In genomic region chr20:63216041-63216848, GRCh38 we compare ENCODE assay signal across 8 cellular contexts. TPM values are rescaled to one million over a fixed set of nuclear protein-coding genes. Genes with fewer than 3 reads are reported as not detected.
A peak's percentile ranks its signal among the peaks of the same experiment; 100 is the strongest.
DNase-seq lines count a peak whose midpoint lies in the region; ATAC-seq and TF ChIP-seq lines count a peak whose summit lies in the region.

Gene YTHDF1 (minus strand): TSS chr20:63216131. CDS start chr20:63215892, 239 bp downstream.

- H2AFZ ChIP-seq in H9 (ENCODE audit: low read length), result no peak within 1 kb of the TSS

- H3K9ac ChIP-seq in H9 (ENCODE audit: extremely low read depth, insufficient read length, low read length), result peak within 1 kb of the TSS; percentile 55

- WGBS in H9 (ENCODE audit: extremely low coverage, insufficient read length, low lambda C conversion rate), result no CpG with 5 or more reads among the region's 96 CpGs

- H3K27me3 Mint-ChIP-seq in H9 (ENCODE audit: low read depth), result peaks cover 23% of the 10 kb centered on the region
- peaks cover 12% of the 10 kb centered on the region for H3K27me3 Mint-ChIP-seq in nephron (ENCODE audit: low read depth)

- H3K27me3 ChIP-seq in H9 (ENCODE audit: insufficient read depth, low read length), result no peaks in the 10 kb centered on the region

- H2AK5ac ChIP-seq in H9 (ENCODE audit: insufficient read length, low read length), result no peak within 1 kb of the TSS

- H3K36me3 Mint-ChIP-seq in H9 (ENCODE audit: insufficient read depth in 1 of 3, low read depth in 3 of 3), result peaks cover 33 to 41% (median 39%) of the 10 kb centered on the region in 3 experiments; a peak in 6 of 7 replicates
- peaks cover 35% of the 10 kb centered on the region for H3K36me3 Mint-ChIP-seq in nephron (ENCODE audit: low read depth)

- no peak within 1 kb of the TSS for H3T11ph ChIP-seq in H9 (ENCODE audit: low read length)

- no peak within 1 kb of the TSS for H3K23ac ChIP-seq in H9 (ENCODE audit: insufficient read length, low read depth, low read length)

- TF ChIP-seq POLR2A in Raji (IDR thresholded peaks at IDR 0.05; ENCODE audit: insufficient read depth, low read depth, low read length), result peak; percentile 88

- no peak within 1 kb of the TSS for H3K56ac ChIP-seq in H9 (ENCODE audit: insufficient read length, low read depth, low read length)

- no peak within 1 kb of the TSS for H2BK15ac ChIP-seq in H9 (ENCODE audit: low read depth, low read length)

- no peak within 1 kb of the TSS for H2BK20ac ChIP-seq in H9 (ENCODE audit: low read depth, low read length, poor library complexity, severe bottlenecking)

- H3K4me1 Mint-ChIP-seq in H9 (peaks cover 29% of the 10 kb centered on the region in 2 experiments), nephron (peaks cover 29% of the 10 kb centered on the region)

- H3K9me3 Mint-ChIP-seq in H9 (peaks cover 0 to 1% of the 10 kb centered on the region in 2 experiments; a peak in 1 of 5 replicates), nephron (no peaks in the 10 kb centered on the region)

- H4K20me1 ChIP-seq in H9 (ENCODE audit: control insufficient read depth, insufficient read depth, insufficient read length), result peaks cover 3% of the 10 kb centered on the region

- H2BK5ac ChIP-seq in H9 (ENCODE audit: insufficient read length, low read length), result no peak within 1 kb of the TSS

- H3K23me2 ChIP-seq in H9 (ENCODE audit: insufficient read length, low read depth, low read length, poor library complexity, severe bottlenecking), result peaks cover 9% of the 10 kb centered on the region

- peaks cover 26% of the 10 kb centered on the region for H3K79me2 ChIP-seq in H9 (ENCODE audit: insufficient read depth, low read length)

- no peaks in the 10 kb centered on the region for H3K4me1 ChIP-seq in H9 (ENCODE audit: insufficient read depth, low read length)

- no peak within 1 kb of the TSS for H2BK120ac ChIP-seq in H9 (ENCODE audit: low read depth, low read length, poor library complexity, severe bottlenecking)

- H3K79me1 ChIP-seq in H9 (ENCODE audit: insufficient read depth, low read depth, low read length, poor library complexity, severe bottlenecking), result peaks cover 4% of the 10 kb centered on the region

- H4K5ac ChIP-seq in H9 (ENCODE audit: insufficient read length, low read depth, low read length), result no peak within 1 kb of the TSS

- H3K4me2 ChIP-seq in H9 (ENCODE audit: insufficient read depth, insufficient read length, low read length), result peak within 1 kb of the TSS; percentile 92

- H3K27ac Mint-ChIP-seq in H9, result peak within 1 kb of the TSS; percentile 94 to 95 (median 94); a peak in 6 of 7 replicates
- peak within 1 kb of the TSS; percentile 85 to 94 (median 85) for H3K27ac Mint-ChIP-seq in nephron

- peak; percentile 95 for ATAC-seq in stimulated activated naive CD8-positive, alpha-beta T cell treated with anti-CD3 and anti-CD28 coated beads, Interleukin-15, Interleukin-2, amounts not matched to agents 100 U/mL and 50 U/mL, for 24 hours

- H3K4ac ChIP-seq in H9 (ENCODE audit: low read depth, low read length), result no peak within 1 kb of the TSS

- H3K9me3 ChIP-seq in H9 (ENCODE audit: control insufficient read depth, low read depth, low read length), result no peaks in the 10 kb centered on the region

- TF ChIP-seq CTCF in H9 (conservative IDR thresholded peaks at IDR 0.05) (no peak), fibroblast of pulmonary artery (IDR thresholded peaks at IDR 0.05; ENCODE audit: low read length, missing control alignments) (no peak), nephron (IDR thresholded peaks at IDR 0.05; ENCODE audit: unreplicated experiment in 3 of 3) (no peak)

- H2BK12ac ChIP-seq in H9 (ENCODE audit: insufficient read length, low read depth, low read length), result no peak within 1 kb of the TSS

- no peak within 1 kb of the TSS for H3K18ac ChIP-seq in H9 (ENCODE audit: insufficient read length, low read depth, low read length)

- H3K4me3 Mint-ChIP-seq in H9, result peak within 1 kb of the TSS; percentile 98 to 99
- H3K4me3 Mint-ChIP-seq in nephron, result peak within 1 kb of the TSS; percentile 91 to 100 (median 97)

- peak within 1 kb of the TSS; percentile 86 for H3K4me3 ChIP-seq in fibroblast of pulmonary artery (replicated peaks; ENCODE audit: low read depth, low read length)

- peak within 1 kb of the TSS; percentile 65; the same call in 1 of the 2 replicates for H3K14ac ChIP-seq in H9 (ENCODE audit: insufficient read depth, low read length)

- H4K91ac ChIP-seq in H9 (ENCODE audit: insufficient read length, low read depth, low read length), result no peak within 1 kb of the TSS

- peak; percentile 96 for DNase-seq in ELR (ENCODE audit: low read depth)
- peak; percentile 96 for DNase-seq in H9
- DNase-seq in M059J (ENCODE audit: low read depth), result peak; percentile 96
- peak; percentile 92 for DNase-seq in activated T-helper 9 cell treated with anti-CD3 and anti-CD28 coated beads, Interleukin-2, amount 50 U/mL, for 16 hours (ENCODE audit: low read depth)
- peak; percentile 94 for DNase-seq in fibroblast of pulmonary artery (ENCODE audit: low read depth)
- DNase-seq in stimulated activated naive CD8-positive, alpha-beta T cell treated with anti-CD3 and anti-CD28 coated beads, Interleukin-15, Interleukin-2, amounts not matched to agents 100 U/mL and 50 U/mL, for 24 hours, result peak; percentile 98

- H4K8ac ChIP-seq in H9 (replicated peaks; ENCODE audit: insufficient read length, low read depth, low read length), result no peak within 1 kb of the TSS

- no peak within 1 kb of the TSS for H3K27ac ChIP-seq in H9 (ENCODE audit: insufficient read length, low read depth, low read length)

RNA-seq across cellular contexts. Expression of gene YTHDF1, which starts in this region (rescaled TPM):
- total RNA-seq in H9 (2021), result 85.4 TPM in 2 replicates
- total RNA-seq in M059J (2014; rRNA removed; shearing (Covaris generic)), result 28.4 and 41.2 TPM in 2 replicates
